In genomic region chr10:109773818-109774440, GRCh38 we compare ENCODE assay signal across 7 cellular contexts.
DNase-seq lines count a peak whose midpoint lies in the region; ATAC-seq, FAIRE-seq and TF ChIP-seq lines count a peak whose summit lies in the region.

No MANE protein-coding gene starts in this region.

- peaks cover 4% of the 10 kb centered on the region for H3K27me3 Mint-ChIP-seq in WTC11 (ENCODE audit: low read depth)
- peaks cover 0 to 22% of the 10 kb centered on the region in 2 donors for H3K27me3 Mint-ChIP-seq in CD8-positive, alpha-beta memory T cell

- 2% methylated on average over 3 of the region's 3 CpGs for WGBS in HepG2 (ENCODE audit: low lambda C conversion rate)

- H2AFZ ChIP-seq in HepG2 (ENCODE audit: low read length) = no peak overlapping the region

- H3K36me3 Mint-ChIP-seq in WTC11 = no peaks in the 10 kb centered on the region
- no peaks in the 10 kb centered on the region for H3K36me3 Mint-ChIP-seq in CD8-positive, alpha-beta memory T cell

- no peaks in the 10 kb centered on the region for H3K27me3 ChIP-seq in HepG2 (ENCODE audit: control insufficient read depth in 1 of 2, insufficient read depth in 2 of 2, low read length in 2 of 2)
- H3K27me3 ChIP-seq in CD8-positive, alpha-beta memory T cell (ENCODE audit: insufficient read depth, low read length, poor library complexity, severe bottlenecking) = no peaks in the 10 kb centered on the region

- H3K9me3 ChIP-seq in HepG2 (ENCODE audit: low read length) = no peaks in the 10 kb centered on the region
- H3K9me3 ChIP-seq in CD8-positive, alpha-beta memory T cell (ENCODE audit: low read length) = no peaks in the 10 kb centered on the region

- no peaks in the 10 kb centered on the region for H3K36me3 ChIP-seq in HepG2 (replicated peaks in 1 of 2; ENCODE audit: control insufficient read depth in 1 of 2, insufficient read depth in 2 of 2, low read length in 2 of 2)
- no peaks in the 10 kb centered on the region for H3K36me3 ChIP-seq in CD8-positive, alpha-beta memory T cell (ENCODE audit: insufficient read depth, low read length)

- no peak for TF ChIP-seq RAD21 in HepG2 (CRISPR knock-in tag; IDR thresholded peaks at IDR 0.05)

- no peak overlapping the region for H3K4me2 ChIP-seq in HepG2 (ENCODE audit: low read depth, low read length)

- no peaks in the 10 kb centered on the region for H3K79me2 ChIP-seq in HepG2 (ENCODE audit: insufficient read depth, low read length)

- in situ Hi-C loops in HepG2 (cut with HindIII; ENCODE audit: extremely low pct_ligation_motif_present, low pct_unique_long_range_greater_than_20kb) = no loop called here

- POLR2A ChIA-PET in WTC11 (lab: Charles Lee) = no interaction called here
- POLR2A ChIA-PET in HepG2 (lab: Yijun Ruan, JAX) = no interaction called here
- POLR2A ChIA-PET in CD8-positive, alpha-beta memory T cell (lab: Charles Lee) = no interaction called here

- BruUV-seq in HepG2 (replicated peaks; lab: Mats Ljungman, UMichigan) = no TSS peak

- H3K4me3 Mint-ChIP-seq in WTC11 = no peak overlapping the region
- H3K4me3 Mint-ChIP-seq in CD8-positive, alpha-beta memory T cell = no peak overlapping the region

- FAIRE-seq in GM12891 (lab: Jason Lieb, UNC) (peak; percentile 20), HepG2 (lab: Jason Lieb, UNC) (peak; percentile 65)

- TF ChIP-seq CTCF in WTC11 (IDR thresholded peaks at IDR 0.05) (peak; percentile 56), HepG2 (CRISPR knock-in tag; IDR thresholded peaks at IDR 0.05) (peak; percentile 58)

- H3K9ac ChIP-seq in HepG2 (ENCODE audit: insufficient read depth, low read depth, low read length) = no peak overlapping the region

- TF ChIP-seq POLR2A in GM12891 (IDR thresholded peaks at IDR 0.05; ENCODE audit: low read depth, low read length) (no peak), HepG2 (IDR thresholded peaks at IDR 0.05; ENCODE audit: insufficient read depth in 1 of 2, low read depth in 2 of 2, low read length in 2 of 2) (no peak)

- H3K4me3 ChIP-seq in HepG2 (replicated peaks in 1 of 3; ENCODE audit: insufficient read depth in 1 of 3, low read depth in 2 of 3, low read length in 3 of 3) = no peak overlapping the region
- H3K4me3 ChIP-seq in CD8-positive, alpha-beta memory T cell (ENCODE audit: low read length) = no peak overlapping the region

- peak; percentile 11 for DNase-seq in GM12891 (ENCODE audit: insufficient read length, low spot score)
- DNase-seq in HT1080 (ENCODE audit: low read depth) = peak; percentile 19
- no peak for DNase-seq in WTC11 (ENCODE audit: low spot score)
- DNase-seq in HepG2 (ENCODE audit: low spot score) = peak; percentile 26
- no peak for DNase-seq in CD8-positive, alpha-beta memory T cell
- no peak for DNase-seq in cardiac septum (ENCODE audit: low spot score)

- H4K20me1 ChIP-seq in HepG2 (ENCODE audit: insufficient read depth, low read length) = no peaks in the 10 kb centered on the region

- H3K27ac Mint-ChIP-seq in WTC11 = no peak overlapping the region
- no peak overlapping the region for H3K27ac Mint-ChIP-seq in CD8-positive, alpha-beta memory T cell

- intact Hi-C loops in HepG2 (cut with micrococcal nuclease; ENCODE audit: unreplicated experiment) = loop anchor here (2.0 kb wide), 1 partner anchor 79 kb away; no protein-coding TSS in a partner anchor
- intact Hi-C loops in cardiac septum (cut with DNase I) = no loop called here

- H3K4me1 ChIP-seq in HepG2 (ENCODE audit: insufficient read depth, low read length) = no peaks in the 10 kb centered on the region
- H3K4me1 ChIP-seq in CD8-positive, alpha-beta memory T cell (ENCODE audit: insufficient read depth, low read length) = no peaks in the 10 kb centered on the region

- CTCF ChIA-PET in WTC11 (lab: Charles Lee) = interaction anchor here (0.6 to 2.9 kb wide), 35 partner anchors 9 to 1111 kb away, joined by 3 to 26 read pairs (median 4); no protein-coding TSS in a partner anchor
- CTCF ChIA-PET in HepG2 (lab: Yijun Ruan, JAX; ENCODE audit: low intra/inter-chr PET ratio, low total read pairs) = no interaction called here
- CTCF ChIA-PET in CD8-positive, alpha-beta memory T cell (lab: Charles Lee) = interaction anchor here (1.1 kb wide), 1 partner anchor 9 kb away, joined by 4 read pairs; no protein-coding TSS in a partner anchor

- ATAC-seq in WTC11 (peak; percentile 91), HepG2 (peak; percentile 86), HG03025 (IDR thresholded peaks at IDR 0.05; ENCODE audit: low FRiP score, unreplicated experiment) (no peak)

- H3K9me3 Mint-ChIP-seq in WTC11 = no peaks in the 10 kb centered on the region
- H3K9me3 Mint-ChIP-seq in CD8-positive, alpha-beta memory T cell = no peaks in the 10 kb centered on the region

- TF ChIP-seq EP300 in HepG2 (IDR thresholded peaks at IDR 0.05; ENCODE audit: low read depth in 2 of 2, low read length in 2 of 2) (no peak), HepG2 (CRISPR knock-in tag; IDR thresholded peaks at IDR 0.05; ENCODE audit: borderline replicate concordance) (no peak)

- H3K4me1 Mint-ChIP-seq in WTC11 = peaks cover 7% of the 10 kb centered on the region
- H3K4me1 Mint-ChIP-seq in CD8-positive, alpha-beta memory T cell = no peaks in the 10 kb centered on the region

- H3K27ac ChIP-seq in HepG2 (ENCODE audit: extremely low read length, insufficient read depth, low read length) = no peak overlapping the region
- H3K27ac ChIP-seq in CD8-positive, alpha-beta memory T cell (ENCODE audit: low read depth, low read length) = no peak overlapping the region

TF ChIP-seq in GM12891, 5 proteins besides CTCF, POLR2A, EP300 and RAD21:
- TF ChIP-seq POLR2AphosphoS5 (IDR thresholded peaks at IDR 0.05; ENCODE audit: low read depth, low read length) = no peak
- TF ChIP-seq PAX5 (IDR thresholded peaks at IDR 0.05; ENCODE audit: insufficient read depth, low read length, severe bottlenecking) = no peak
- no peak for TF ChIP-seq SPI1 (IDR thresholded peaks at IDR 0.05; ENCODE audit: low read depth, low read length)
- TF ChIP-seq POU2F2 (IDR thresholded peaks at IDR 0.05; ENCODE audit: low read depth, low read length) = no peak
- TF ChIP-seq TAF1 (IDR thresholded peaks at IDR 0.05; ENCODE audit: low read depth, low read length) = no peak

TF ChIP-seq in WTC11, 78 proteins besides CTCF, POLR2A, EP300 and RAD21 (continues in another document):
- TF ChIP-seq CREB1 (CRISPR knock-in tag; IDR thresholded peaks at IDR 0.05) (no peak), ZNF425 (CRISPR knock-in tag; conservative IDR thresholded peaks at IDR 0.05) (no peak), ZNF232 (CRISPR knock-in tag; IDR thresholded peaks at IDR 0.05) (no peak), MYBL2 (CRISPR knock-in tag; IDR thresholded peaks at IDR 0.05) (no peak), MXD4 (CRISPR knock-in tag; IDR thresholded peaks at IDR 0.05; ENCODE audit: borderline replicate concordance) (no peak), TP53 (CRISPR knock-in tag; IDR thresholded peaks at IDR 0.05) (no peak), ATF1 (CRISPR knock-in tag; IDR thresholded peaks at IDR 0.05) (no peak), FOXJ3 (CRISPR knock-in tag; IDR thresholded peaks at IDR 0.05; ENCODE audit: borderline replicate concordance) (no peak), CBFB (CRISPR knock-in tag; IDR thresholded peaks at IDR 0.05; ENCODE audit: low read depth) (no peak)

TF ChIP-seq in HepG2, 621 proteins besides CTCF, POLR2A, EP300 and RAD21:
- peak; percentile 44 for TF ChIP-seq STAG1 (CRISPR knock-in tag; IDR thresholded peaks at IDR 0.05)
- no peak for TF ChIP-seq SIN3A (IDR thresholded peaks at IDR 0.05; ENCODE audit: borderline replicate concordance, low read depth, low read length)

Comparison
In these comparisons a context has a peak if more than half of its experiments do, and no peak if none do; other contexts are left out.
1. DNase-seq: peak in GM12891 (single experiment), HT1080 (single experiment) and HepG2 (single experiment); none in WTC11 (single experiment), CD8-positive, alpha-beta memory T cell (0 of 5) and cardiac septum (single experiment).